ENCODE assay signal across 8 cellular contexts in the genomic region with DNA sequence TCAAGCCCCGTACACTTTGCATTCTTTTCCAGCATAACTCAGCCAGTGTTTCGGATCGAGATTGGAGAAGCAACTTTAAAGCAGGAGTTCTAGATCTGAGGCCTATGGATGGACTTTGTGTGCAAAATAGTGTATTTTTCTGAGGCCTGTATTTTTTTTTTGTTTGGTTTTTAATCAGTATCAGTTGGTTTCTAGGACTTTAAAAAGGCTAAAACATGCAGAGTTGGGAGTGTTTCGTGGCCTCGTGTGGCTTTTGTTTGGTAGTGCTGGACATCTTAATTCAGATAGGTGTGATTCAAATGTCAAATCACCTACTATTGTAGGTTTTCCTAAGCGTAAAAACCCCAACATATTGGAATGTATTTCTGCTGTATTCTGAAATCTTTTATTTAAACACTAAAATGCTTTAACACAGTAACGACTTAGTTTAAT. TPM values are rescaled to one million over a fixed set of nuclear protein-coding genes. Genes with fewer than 3 reads are reported as not detected.
A peak's percentile ranks its signal among the peaks of the same experiment; 100 is the strongest.
DNase-seq lines count a peak whose midpoint lies in the region; ATAC-seq and TF ChIP-seq lines count a peak whose summit lies in the region.

No MANE protein-coding gene starts in this region.

- DNase-seq in DMS114 treated with DMSO at 0.1 percent for 48 hours (lab: John Stamatoyannopoulos, UW; ENCODE audit: unreplicated experiment) (peak; percentile 15), left lobe of liver (ENCODE audit: low spot score) (no peak), transverse colon (no peak), NCI-H2227 treated with DMSO at 0.1 percent for 48 hours (lab: John Stamatoyannopoulos, UW) (no peak)
- no peak for DNase-seq in activated naive CD8-positive, alpha-beta T cell treated with anti-CD3 and anti-CD28 coated beads, Interleukin-2, amount 50 U/mL, for 24 hours
- DNase-seq in stimulated activated CD4-positive, alpha-beta T cell treated with anti-CD3 and anti-CD28 coated beads, Interleukin-12 subunit alpha, Interleukin-12 subunit beta, amount 100 ng/mL, for 4 hours: no peak

- peaks cover 40% of the 10 kb centered on the region for H3K4me1 Mint-ChIP-seq in activated naive CD8-positive, alpha-beta T cell treated with anti-CD3 and anti-CD28 coated beads, Interleukin-2, amount 50 U/mL, for 24 hours

- H3K4me3 Mint-ChIP-seq in activated naive CD8-positive, alpha-beta T cell treated with anti-CD3 and anti-CD28 coated beads, Interleukin-2, amount 50 U/mL, for 24 hours: peak overlapping the region; percentile 93

- no peaks in the 10 kb centered on the region for H3K9me3 ChIP-seq in transverse colon

- H3K27ac Mint-ChIP-seq in activated naive CD8-positive, alpha-beta T cell treated with anti-CD3 and anti-CD28 coated beads, Interleukin-2, amount 50 U/mL, for 24 hours: peak overlapping the region; percentile 97

- H3K36me3 Mint-ChIP-seq in activated naive CD8-positive, alpha-beta T cell treated with anti-CD3 and anti-CD28 coated beads, Interleukin-2, amount 50 U/mL, for 24 hours (ENCODE audit: low read depth): peaks cover 21% of the 10 kb centered on the region

- no peaks in the 10 kb centered on the region for H3K9me3 Mint-ChIP-seq in activated naive CD8-positive, alpha-beta T cell treated with anti-CD3 and anti-CD28 coated beads, Interleukin-2, amount 50 U/mL, for 24 hours

- 0 to 1% methylated on average over 7 of the region's 7 CpGs for WGBS in transverse colon (ENCODE audit: low coverage in 1 of 2), 2 donors

- TF ChIP-seq CTCF in transverse colon (IDR thresholded peaks at IDR 0.05): no peak

- peak overlapping the region; percentile 95 to 97 (median 96) for H3K27ac ChIP-seq in transverse colon

- TF ChIP-seq POLR2A in transverse colon (IDR thresholded peaks at IDR 0.05): no peak

- ATAC-seq in HG03097 (IDR thresholded peaks at IDR 0.05; ENCODE audit: low FRiP score, unreplicated experiment) (peak; percentile 8), left lobe of liver (peak; percentile 1), GM18867 (IDR thresholded peaks at IDR 0.05; ENCODE audit: unreplicated experiment) (no peak)
- ATAC-seq in activated naive CD8-positive, alpha-beta T cell treated with anti-CD3 and anti-CD28 coated beads, Interleukin-2, amount 50 U/mL, for 24 hours: no peak

- in situ Hi-C loops in transverse colon (cut with MboI; ENCODE audit: low pct_ligation_motif_present in 1 of 4, low pct_unique_long_range_greater_than_20kb in 1 of 4, low sequenced_read_pairs in 3 of 4): no loop called here

- H3K36me3 ChIP-seq in transverse colon: peaks cover 0 to 11% (median 5%) of the 10 kb centered on the region in 4 donors

- H3K4me3 ChIP-seq in transverse colon: peak overlapping the region; percentile 84 to 95 (median 92)

- TF ChIP-seq EP300 in transverse colon (IDR thresholded peaks at IDR 0.05; ENCODE audit: low read depth): no peak

- no peaks in the 10 kb centered on the region for H3K27me3 Mint-ChIP-seq in activated naive CD8-positive, alpha-beta T cell treated with anti-CD3 and anti-CD28 coated beads, Interleukin-2, amount 50 U/mL, for 24 hours

- no peaks in the 10 kb centered on the region for H3K27me3 ChIP-seq in transverse colon

- intact Hi-C loops in transverse colon (cut with DNase I; ENCODE audit: low total_unique reads): loop anchor here (10.0 kb wide), 1 partner anchor 134 kb away; a partner anchor contains a TSS

- peaks cover 18 to 48% (median 30%) of the 10 kb centered on the region in 4 donors for H3K4me1 ChIP-seq in transverse colon

RNA-seq across cellular contexts. Expression of a gene that starts 0.3 kb away (rescaled TPM):
- 9.8 TPM for total RNA-seq in left lobe of liver
- total RNA-seq in transverse colon: 10 to 100 TPM in 3 of 4 donors, 1 to 10 TPM in 1; 3.8 to 26.4 (median 12.1) TPM

RNA-seq across cellular contexts. Expression of a gene that starts 0.8 kb away (rescaled TPM):
- total RNA-seq in left lobe of liver: 22.3 TPM
- total RNA-seq in transverse colon: 10 to 100 TPM; 20.2 to 44.1 (median 34.6) TPM

RNA-seq across cellular contexts. Expression of a gene that starts 47.3 kb away (rescaled TPM):
- total RNA-seq in left lobe of liver (2.0 TPM), transverse colon (10 to 100 TPM in 3 of 4 donors, 1 to 10 TPM in 1; 5.4 to 19.4 (median 13.7) TPM)

Comparison
In these comparisons a context has a peak if more than half of its experiments do, and no peak if none do; other contexts are left out.
1. ATAC-seq: peak in HG03097 (single experiment) and left lobe of liver (single experiment); none in activated naive CD8-positive, alpha-beta T cell treated with anti-CD3 and anti-CD28 coated beads, Interleukin-2, amount 50 U/mL, for 24 hours (single experiment) and GM18867 (single experiment).